ENCODE assay signal across 8 cellular contexts in genomic region chr5:55993628-55994501, GRCh38. TPM values are rescaled to one million over a fixed set of nuclear protein-coding genes. Genes with fewer than 3 reads are reported as not detected.
DNase-seq lines count a peak whose midpoint lies in the region; ATAC-seq and TF ChIP-seq lines count a peak whose summit lies in the region.

No MANE protein-coding gene starts in this region.

- peak overlapping the region; percentile 99 for H3K4me3 Mint-ChIP-seq in natural killer cell

- H3K9ac ChIP-seq in OCI-LY1 (ENCODE audit: low read length) = peak overlapping the region; percentile 84

- H3K9me2 ChIP-seq in OCI-LY1 (ENCODE audit: low read depth, low read length) = no peaks in the 10 kb centered on the region

- peaks cover 29 to 54% of the 10 kb centered on the region in 2 donors for H3K4me1 Mint-ChIP-seq in natural killer cell

- no peaks in the 10 kb centered on the region for H3F3A ChIP-seq in OCI-LY1 (ENCODE audit: insufficient read depth, low read length)

- H3K4me2 ChIP-seq in OCI-LY1 (ENCODE audit: low read length) = peak overlapping the region; percentile 100

- H4K20me1 ChIP-seq in OCI-LY1 (ENCODE audit: insufficient read depth, low read length) = no peaks in the 10 kb centered on the region

- H3K4me1 ChIP-seq in OCI-LY1 (ENCODE audit: insufficient read depth, low read length, severe bottlenecking) = peaks cover 20% of the 10 kb centered on the region
- H3K4me1 ChIP-seq in effector memory CD4-positive, alpha-beta T cell (ENCODE audit: control insufficient read depth, insufficient read depth, low read length, poor library complexity, severe bottlenecking) = peaks cover 14% of the 10 kb centered on the region

- H3K4me3 ChIP-seq in OCI-LY1 (ENCODE audit: low read depth, low read length, poor library complexity, severe bottlenecking) = peak overlapping the region; percentile 95
- peak overlapping the region; percentile 79 for H3K4me3 ChIP-seq in effector memory CD4-positive, alpha-beta T cell (ENCODE audit: insufficient read depth, low read depth, low read length, poor library complexity, severe bottlenecking)

- H3K27ac ChIP-seq in OCI-LY1 (ENCODE audit: low read depth, low read length, poor library complexity, severe bottlenecking) = no peak overlapping the region
- peak overlapping the region; percentile 95 for H3K27ac ChIP-seq in effector memory CD4-positive, alpha-beta T cell (ENCODE audit: insufficient read depth, low read length, poor library complexity, severe bottlenecking)

- intact Hi-C loops in natural killer cell (cut with micrococcal nuclease) = loop anchor here (2.0 to 10.0 kb wide), 3 partner anchors 459 to 1181 kb away; partner anchors contain the start of genes GPBP1, MAP3K1 and PLPP1

- H3K27ac Mint-ChIP-seq in natural killer cell = peak overlapping the region; percentile 92 to 96

- DNase-seq in G401 (ENCODE audit: low spot score) = peak; percentile 31
- DNase-seq in effector memory CD4-positive, alpha-beta T cell = no peak
- no peak for DNase-seq in natural killer cell
- no peak for DNase-seq in stimulated activated CD4-positive, alpha-beta T cell treated with anti-CD3 and anti-CD28 coated beads, Interleukin-15, amount 100 ng/mL, for 24 hours

- ATAC-seq in natural killer cell = no peak
- no peak for ATAC-seq in GM21825 (IDR thresholded peaks at IDR 0.05; ENCODE audit: unreplicated experiment)
- ATAC-seq in HG03045 (IDR thresholded peaks at IDR 0.05; ENCODE audit: unreplicated experiment) = no peak
- no peak for ATAC-seq in activated CD4-positive, CD25-positive, alpha-beta regulatory T cell treated with anti-CD3 and anti-CD28 coated beads, Interleukin-2, amount 50 U/mL, for 24 hours

- peak overlapping the region; percentile 95 for H2AFZ ChIP-seq in OCI-LY1 (ENCODE audit: low read length)

- H3K36me3 Mint-ChIP-seq in natural killer cell = peaks cover 6% of the 10 kb centered on the region

- in situ Hi-C loops in G401 (cut with HindIII; ENCODE audit: low sequenced_read_pairs) = no loop called here

- H3K9me3 Mint-ChIP-seq in natural killer cell = no peaks in the 10 kb centered on the region

- H3K27me3 ChIP-seq in OCI-LY1 (ENCODE audit: insufficient read depth, low read length) = no peaks in the 10 kb centered on the region
- no peaks in the 10 kb centered on the region for H3K27me3 ChIP-seq in effector memory CD4-positive, alpha-beta T cell (replicated peaks; ENCODE audit: control insufficient read depth, insufficient read depth, low read length, poor library complexity, severe bottlenecking)

- H3K9me3 ChIP-seq in OCI-LY1 (ENCODE audit: low read length) = no peaks in the 10 kb centered on the region
- no peaks in the 10 kb centered on the region for H3K9me3 ChIP-seq in effector memory CD4-positive, alpha-beta T cell (ENCODE audit: control insufficient read depth, low read length)

- H3K27me3 Mint-ChIP-seq in natural killer cell (ENCODE audit: low read depth in 2 of 2) = no peaks in the 10 kb centered on the region

- no peaks in the 10 kb centered on the region for H3K79me2 ChIP-seq in OCI-LY1 (ENCODE audit: insufficient read depth, low read length)

- no peaks in the 10 kb centered on the region for H3K36me3 ChIP-seq in OCI-LY1 (ENCODE audit: insufficient read depth, low read length)
- H3K36me3 ChIP-seq in effector memory CD4-positive, alpha-beta T cell (ENCODE audit: control insufficient read depth, insufficient read depth, low read length) = no peaks in the 10 kb centered on the region

- TF ChIP-seq CTCF in OCI-LY1 (IDR thresholded peaks at IDR 0.05; ENCODE audit: low read length) (no peak), natural killer cell (IDR thresholded peaks at IDR 0.05) (no peak)

RNA-seq across cellular contexts. Expression of gene IL6ST, which starts 0.9 kb away (rescaled TPM):
- total RNA-seq in G401 (2014; rRNA removed; shearing (Covaris generic)) = 10.2 and 16.6 TPM in 2 replicates
- 10 to 100 TPM; 48.5 to 73.0 (median 53.8) TPM for total RNA-seq in natural killer cell
